Comparison of ENCODE assay signal across 26 cellular contexts in the genomic region with DNA sequence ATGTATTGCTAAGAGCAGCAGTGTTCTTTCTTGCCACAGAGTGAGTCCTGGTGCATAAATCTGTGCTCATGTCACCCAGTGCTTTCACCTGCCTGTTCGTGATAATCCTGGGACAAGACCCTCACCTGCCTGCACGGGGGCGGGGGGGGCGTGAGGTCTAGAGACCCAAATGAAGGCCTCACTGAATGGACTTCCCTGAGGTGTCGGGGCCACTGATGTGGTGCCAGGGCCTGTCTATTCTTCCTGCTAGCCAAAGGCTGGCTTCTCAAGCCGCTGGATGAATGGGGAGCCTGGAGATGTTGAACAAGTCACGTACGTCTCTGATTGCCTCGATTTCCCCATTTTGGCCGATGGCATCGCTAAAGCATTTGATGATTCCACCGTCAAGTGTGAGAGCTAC.
DNase-seq lines count a peak whose midpoint lies in the region; ATAC-seq, FAIRE-seq and TF ChIP-seq lines count a peak whose summit lies in the region.
"Had no signal": no experiment of that assay in that cellular context is flagged by ENCODE, and none has a peak within 500 bp of the region (broad histone marks: within the 10 kb centered on the region; RNA-seq: fewer than 3 reads in every experiment).

No MANE protein-coding gene starts in this region.

- ATAC-seq in Right ventricle myocardium superior (ENCODE audit: poor library complexity), result no peak
- ATAC-seq in GM18519 (IDR thresholded peaks at IDR 0.05; ENCODE audit: low FRiP score, unreplicated experiment), result no peak
- ATAC-seq: GM23338, left lobe of liver, mucosa of descending colon, right cardiac atrium had no signal

- no peak overlapping the region for H2AFZ ChIP-seq in H1 (ENCODE audit: low read length)
- H2AFZ ChIP-seq in parathyroid adenoma, result no peak overlapping the region
- H2AFZ ChIP-seq: GM23338 had no signal

- no peak overlapping the region for H3K18ac ChIP-seq in H1 (ENCODE audit: extremely low read depth, low read length)

- no peaks in the 10 kb centered on the region for H4K20me1 ChIP-seq in H1 (replicated peaks in 1 of 2; ENCODE audit: control insufficient read depth in 1 of 2, insufficient read depth in 2 of 2, low read length in 2 of 2)

- TF ChIP-seq CTCF in left ventricle myocardium inferior (IDR thresholded peaks at IDR 0.05; ENCODE audit: borderline replicate concordance) (no peak), H1 (IDR thresholded peaks at IDR 0.05; ENCODE audit: control extremely low read depth in 1 of 3, insufficient read depth in 1 of 3, low read depth in 1 of 3, low read length in 3 of 3) (no peak), parathyroid adenoma (IDR thresholded peaks at IDR 0.05) (no peak), foreskin fibroblast (IDR thresholded peaks at IDR 0.05; ENCODE audit: low read depth, low read length) (no peak), A673 (conservative IDR thresholded peaks at IDR 0.05; ENCODE audit: low read depth, low read length) (no peak)

- no peak overlapping the region for H4K5ac ChIP-seq in H1 (ENCODE audit: insufficient read length, low read depth, low read length)

- H3K27ac ChIP-seq in left ventricle myocardium inferior (replicated peaks) (peak overlapping the region; percentile 99), H1 (ENCODE audit: low read depth, low read length) (no peak overlapping the region), parathyroid adenoma (peak overlapping the region; percentile 100), A673 (ENCODE audit: low read depth, low read length, poor library complexity, severe bottlenecking) (no peak overlapping the region)
- H3K27ac ChIP-seq: KMS-11 had no signal

- BruUV-seq in A673 (replicated peaks; lab: Mats Ljungman, UMichigan), result no TSS peak

- H2BK120ac ChIP-seq in H1 (replicated peaks; ENCODE audit: low read depth, low read length), result no peak overlapping the region

- H2BK12ac ChIP-seq in H1 (ENCODE audit: low read depth, low read length), result no peak overlapping the region; the same call in 1 of the 2 replicates

- POLR2A ChIA-PET in H1 (lab: Charles Lee; ENCODE audit: partially characterized antibody) (no interaction called here), A673 (lab: Charles Lee; ENCODE audit: low non-redundant PET) (no interaction called here)

- H4K8ac ChIP-seq in H1 (ENCODE audit: extremely low read depth, insufficient read depth, low read length), result no peak overlapping the region

- H3K9me3 ChIP-seq in left ventricle myocardium inferior (replicated peaks) (no peaks in the 10 kb centered on the region), H1 (ENCODE audit: insufficient read depth in 2 of 2, low read depth in 1 of 2, low read length in 1 of 2) (no peaks in the 10 kb centered on the region), parathyroid adenoma (ENCODE audit: control insufficient read depth, low read length) (no peaks in the 10 kb centered on the region), A673 (ENCODE audit: low read depth, low read length, poor library complexity, severe bottlenecking) (no peaks in the 10 kb centered on the region)
- H3K9me3 ChIP-seq: ascending aorta, mucosa of descending colon, thoracic aorta had no signal

- H3K4me3 ChIP-seq in left ventricle myocardium inferior (no peak overlapping the region), H1 (ENCODE audit: extremely low read depth in 1 of 4, insufficient read depth in 2 of 4, low read depth in 3 of 4, low read length in 4 of 4) (no peak overlapping the region), parathyroid adenoma (ENCODE audit: low read depth, low read length) (no peak overlapping the region), foreskin fibroblast (ENCODE audit: low read depth in 1 of 2, low read length in 2 of 2) (no peak overlapping the region), A673 (ENCODE audit: low read depth, low read length, poor library complexity, severe bottlenecking) (no peak overlapping the region)
- H3K4me3 ChIP-seq: ascending aorta, GM23338, mucosa of descending colon, thoracic aorta had no signal

- no peak overlapping the region for H3K23ac ChIP-seq in H1 (ENCODE audit: insufficient read length)

- intact Hi-C loops in left ventricle myocardium inferior (cut with micrococcal nuclease) (loop anchor here (10.0 kb wide), 1 partner anchor 236 kb away; no protein-coding TSS in a partner anchor), Right ventricle myocardium superior (cut with DNase I) (loop anchor here (10.0 kb wide), 3 partner anchors 156 to 234 kb away; no protein-coding TSS in a partner anchor), A673 (cut with micrococcal nuclease; ENCODE audit: unreplicated experiment) (loop anchor here (10.0 kb wide), 1 partner anchor 234 kb away; no protein-coding TSS in a partner anchor)

- H3K4me1 ChIP-seq in left ventricle myocardium inferior (peaks cover 66% of the 10 kb centered on the region), H1 (replicated peaks in 1 of 4; ENCODE audit: control insufficient read depth in 3 of 4, insufficient read depth in 4 of 4, low read length in 3 of 4) (peaks cover 8 to 20% (median 14%) of the 10 kb centered on the region in 4 experiments), parathyroid adenoma (peaks cover 33% of the 10 kb centered on the region), A673 (ENCODE audit: insufficient read depth, low read length, poor library complexity, severe bottlenecking) (peaks cover 36% of the 10 kb centered on the region)

- no peak for TF ChIP-seq RAD21 in H1 (IDR thresholded peaks at IDR 0.05 in 1 of 2, conservative IDR thresholded peaks at IDR 0.05 in 1 of 2; ENCODE audit: low read depth in 2 of 2, low read length in 2 of 2)

- CTCF ChIA-PET in H1 (lab: Charles Lee; ENCODE audit: partially characterized antibody) (interaction anchor here (0.6 to 2.2 kb wide), 6 partner anchors 11 to 239 kb away, joined by 3 to 6 read pairs (median 4); no protein-coding TSS in a partner anchor), A673 (lab: Charles Lee) (no interaction called here)

- no peak overlapping the region for H3K4me2 ChIP-seq in H1 (ENCODE audit: insufficient read depth in 1 of 2, low read depth in 2 of 2, low read length in 2 of 2)
- H3K4me2 ChIP-seq in parathyroid adenoma (ENCODE audit: low read length), result no peak overlapping the region
- H3K4me2 ChIP-seq: GM23338, KMS-11 had no signal

- TF ChIP-seq POLR2A in H1 (IDR thresholded peaks at IDR 0.05; ENCODE audit: control extremely low read depth in 1 of 2, low read depth in 2 of 2, low read length in 2 of 2), result no peak

- no peak overlapping the region for H3K14ac ChIP-seq in H1 (ENCODE audit: insufficient read length)

- H2BK20ac ChIP-seq in H1 (ENCODE audit: low read length), result no peak overlapping the region; the same call in 1 of the 2 replicates

- 94% methylated on average over 12 of the region's 12 CpGs; no CpG with 5 or more reads in 1 of the 2 experiments for WGBS in H1 (ENCODE audit: extremely low coverage in 1 of 2, insufficient coverage in 1 of 2, insufficient read length in 1 of 2, insufficient replicate concordance in 2 of 2, low coverage in 1 of 2, low lambda C conversion rate in 2 of 2, missing lambda C conversion rate in 1 of 2), 2 experiments

- H3K9ac ChIP-seq in H1 (replicated peaks in 1 of 4; ENCODE audit: extremely low read depth in 1 of 4, low read depth in 3 of 4, low read length in 3 of 4) (no peak overlapping the region), parathyroid adenoma (no peak overlapping the region)
- H3K9ac ChIP-seq: KMS-11 had no signal

- no peak overlapping the region for H3K56ac ChIP-seq in H1 (replicated peaks; ENCODE audit: insufficient read length, low read depth, low read length)

- H3K4ac ChIP-seq in H1 (replicated peaks; ENCODE audit: insufficient read length, low read depth, low read length), result peak overlapping the region; percentile 25

- DNase-seq in left ventricle myocardium inferior (no peak), Right ventricle myocardium superior (no peak), H1 (ENCODE audit: low read depth in 1 of 2, low spot score in 2 of 2) (no peak), foreskin fibroblast (no peak), NCI-H1048 (lab: John Stamatoyannopoulos, UW) (no peak), A673 (ENCODE audit: low spot score) (no peak)
- DNase-seq: activated naive CD4-positive, alpha-beta T cell treated with anti-CD3 and anti-CD28 coated beads, Interleukin-2, amount 50 U/mL, for 16 hours; activated T-cell treated with anti-CD3 and anti-CD28 coated beads for 4 hours; CD4-positive, CD25-positive, alpha-beta regulatory T cell; endodermal cell; mucosa of descending colon; MV-4-11; NCI-H187; NCI-H748 treated with DMSO at 0.1 percent for 48 hours; occipital lobe; right cardiac atrium; SHP77 treated with DMSO at 0.1 percent for 48 hours had no signal

- no peak overlapping the region for H4K91ac ChIP-seq in H1 (replicated peaks; ENCODE audit: insufficient read length, low read length)

- no peaks in the 10 kb centered on the region for H3K27me3 ChIP-seq in left ventricle myocardium inferior (ENCODE audit: low read depth)
- H3K27me3 ChIP-seq in H1 (replicated peaks in 1 of 4; ENCODE audit: control insufficient read depth in 3 of 4, extremely low read depth in 1 of 4, insufficient read depth in 3 of 4, low read length in 3 of 4), result no peaks in the 10 kb centered on the region; a peak in 2 of 7 replicates
- no peaks in the 10 kb centered on the region for H3K27me3 ChIP-seq in parathyroid adenoma (ENCODE audit: control insufficient read depth, insufficient read depth, low read length)
- no peaks in the 10 kb centered on the region for H3K27me3 ChIP-seq in A673 (replicated peaks; ENCODE audit: insufficient read depth, low read depth, low read length, poor library complexity)
- H3K27me3 ChIP-seq: ascending aorta had no signal

- H3K36me3 ChIP-seq in left ventricle myocardium inferior, result no peaks in the 10 kb centered on the region
- no peaks in the 10 kb centered on the region for H3K36me3 ChIP-seq in H1 (ENCODE audit: control insufficient read depth in 2 of 4, insufficient read depth in 4 of 4, low read length in 3 of 4)
- no peaks in the 10 kb centered on the region for H3K36me3 ChIP-seq in parathyroid adenoma (ENCODE audit: control insufficient read depth, insufficient read depth, low read length)
- H3K36me3 ChIP-seq in A673 (ENCODE audit: insufficient read depth, low read length, poor library complexity, severe bottlenecking), result no peaks in the 10 kb centered on the region
- H3K36me3 ChIP-seq: ascending aorta, thoracic aorta had no signal

- no peaks in the 10 kb centered on the region for H3K79me1 ChIP-seq in H1 (ENCODE audit: low read depth, low read length)

- H3K79me2 ChIP-seq in H1 (ENCODE audit: control insufficient read depth in 1 of 2, insufficient read depth in 2 of 2, low read length in 2 of 2), result no peaks in the 10 kb centered on the region
- H3K79me2 ChIP-seq in parathyroid adenoma, result no peaks in the 10 kb centered on the region

- no peak overlapping the region for H2BK15ac ChIP-seq in H1 (ENCODE audit: low read length)

- H3K23me2 ChIP-seq in H1 (ENCODE audit: low read depth, low read length), result no peaks in the 10 kb centered on the region

- no peak overlapping the region for H2AK5ac ChIP-seq in H1 (ENCODE audit: low read depth, low read length)

- no peak for TF ChIP-seq EP300 in H1 (IDR thresholded peaks at IDR 0.05; ENCODE audit: borderline replicate concordance in 1 of 2, low read depth in 2 of 2, low read length in 2 of 2)

- H2BK5ac ChIP-seq in H1 (ENCODE audit: low read depth, low read length), result no peak overlapping the region

- no peak for FAIRE-seq in H1 (lab: Jason Lieb, UNC)
- FAIRE-seq: G401.6, GM19239 had no signal

TF ChIP-seq in H1, 55 proteins besides CTCF, POLR2A, EP300 and RAD21 (continues in another document):
- no peak for TF ChIP-seq GTF2F1 (IDR thresholded peaks at IDR 0.05; ENCODE audit: borderline replicate concordance, low read depth, low read length)

Comparison
In these comparisons a context has a peak if more than half of its experiments do, and no peak if none do; other contexts are left out.
1. H3K27ac ChIP-seq: peak in left ventricle myocardium inferior (single experiment) and parathyroid adenoma (single experiment); none in H1 (single experiment) and A673 (single experiment).